In the genomic region with DNA sequence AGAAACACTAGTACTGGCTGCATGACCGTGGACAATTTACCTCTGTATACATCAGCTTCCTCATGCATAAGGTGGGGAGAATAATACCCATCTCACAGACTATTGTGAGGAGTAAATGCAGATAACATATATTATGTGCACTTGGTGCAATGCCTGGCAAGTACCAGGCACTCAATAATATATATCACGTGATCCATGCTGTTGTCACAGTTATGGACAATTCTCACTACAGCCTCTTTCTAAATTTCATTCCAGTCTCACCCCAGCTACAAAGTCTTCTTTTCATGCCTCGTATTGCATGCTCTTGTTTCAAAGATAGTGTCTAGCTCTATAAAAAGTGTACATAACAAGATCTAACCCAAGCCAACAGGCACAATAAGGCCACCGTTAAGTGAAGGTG, we compare ENCODE assay signal across 25 cellular contexts.
"Had no signal": no experiment of that assay in that cellular context is flagged by ENCODE, and none has a peak within 500 bp of the region (broad histone marks: within the 10 kb centered on the region; RNA-seq: fewer than 3 reads in every experiment).

No MANE protein-coding gene starts in this region.

- ATAC-seq: activated CD4-positive, CD25-positive, alpha-beta regulatory T cell treated with anti-CD3 and anti-CD28 coated beads, Interleukin-2, amount 50 U/mL, for 24 hours; activated CD8-positive, alpha-beta T cell treated with anti-CD3 and anti-CD28 coated beads for 36 hours; activated T-cell treated with anti-CD3 and anti-CD28 coated beads, Interleukin-2, amount 50 U/mL, for 72 hours had no signal

- H3K36me3 ChIP-seq: MG63, Peyer's patch had no signal

- H3K4me3 ChIP-seq: body of pancreas, MG63, Peyer's patch had no signal

- H3K27me3 ChIP-seq: body of pancreas, MG63, Peyer's patch had no signal

- H3K27ac ChIP-seq: Peyer's patch, RWPE1 had no signal

- H3K4me1 ChIP-seq: body of pancreas, Peyer's patch had no signal

- H3K9me3 ChIP-seq: body of pancreas, MG63, Peyer's patch had no signal

- DNase-seq: activated CD4-positive, alpha-beta T cell treated with anti-CD3 and anti-CD28 coated beads for 4 hours; activated CD8-positive, alpha-beta memory T cell treated with anti-CD3 and anti-CD28 coated beads, Interleukin-2, amount 50 U/mL, for 4 hours; activated CD8-positive, alpha-beta T cell treated with anti-CD3 and anti-CD28 coated beads for 36 hours; activated naive CD4-positive, alpha-beta T cell treated with anti-CD3 and anti-CD28 coated beads, Interleukin-2, amount 50 U/mL, for 16 hours; activated naive CD8-positive, alpha-beta T cell treated with anti-CD3 and anti-CD28 coated beads, Interleukin-2, amount 10 ng/mL, durations not matched to agents 7 days and 5 days; activated T-cell treated with anti-CD3 and anti-CD28 coated beads, Interleukin-2, amount 50 U/mL, for 72 hours; aorta; MG63; MV-4-11; NCI-H1092 treated with DMSO at 0.1 percent for 48 hours; NCI-H1417 treated with DMSO at 0.1 percent for 48 hours; NCI-H1694; NCI-H2029; NCI-H2107; NCI-H2171 treated with DMSO at 0.1 percent for 48 hours; NCI-H345; NCI-H510A; NCI-H69; NK-92 treated with Interleukin-12 subunit alpha and Interleukin-12 subunit beta, amount 100 ng/mL, for 24 hours; OCI-M1; Peyer's patch; SHP77 treated with DMSO at 0.1 percent for 48 hours had no signal
